27 cellular contexts compared by ENCODE assay signal in the genomic region with DNA sequence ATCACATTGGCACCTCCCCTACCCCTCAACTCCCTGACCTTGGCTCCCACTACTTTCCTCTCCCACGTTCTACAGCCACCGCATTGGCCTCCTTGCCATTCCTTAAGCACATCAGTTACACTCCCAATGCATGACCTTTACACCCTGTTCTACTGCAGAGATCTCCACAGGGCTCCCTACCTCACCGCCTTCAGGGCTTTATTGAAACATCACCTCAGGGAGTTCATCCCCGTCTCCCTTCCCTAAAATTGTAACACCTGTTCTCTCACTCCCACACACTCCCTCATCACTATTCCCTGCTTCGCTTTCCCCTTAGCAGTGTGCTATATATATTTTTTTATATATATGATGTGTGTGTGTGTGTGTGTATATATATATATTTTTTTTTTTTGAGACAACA. TPM values are rescaled to one million over a fixed set of nuclear protein-coding genes. Genes with fewer than 3 reads are reported as not detected.
"Had no signal": no experiment of that assay in that cellular context is flagged by ENCODE, and none has a peak within 500 bp of the region (broad histone marks: within the 10 kb centered on the region; RNA-seq: fewer than 3 reads in every experiment).

No MANE protein-coding gene starts in this region.

- ATAC-seq: effector memory CD8-positive, alpha-beta T cell; esophagus mucosa; foreskin keratinocyte; gastrocnemius medialis; gastroesophageal sphincter; heart left ventricle; heart right ventricle had no signal

- H3K4me3 ChIP-seq: colonic mucosa, coronary artery, dorsolateral prefrontal cortex, esophagus muscularis mucosa, esophagus squamous epithelium, gastrocnemius medialis, gastroesophageal sphincter, heart left ventricle, heart right ventricle had no signal

- H3K27me3 ChIP-seq: colonic mucosa, dorsolateral prefrontal cortex, esophagus muscularis mucosa, esophagus squamous epithelium, foreskin keratinocyte, gastroesophageal sphincter had no signal

- H3K36me3 ChIP-seq: colonic mucosa, esophagus muscularis mucosa, esophagus squamous epithelium, gastrocnemius medialis, gastroesophageal sphincter, heart left ventricle, heart right ventricle had no signal

- H3K9me3 Mint-ChIP-seq: dendritic cell treated with granulocyte-macrophage colony-stimulating factor and Interleukin-4, amounts not matched to agents 40 ng/mL and 50 ng/mL, for 4 days; effector memory CD8-positive, alpha-beta T cell; endodermal cell had no signal

- H3K27ac ChIP-seq: colonic mucosa, coronary artery, dorsolateral prefrontal cortex, epithelial cell of prostate, esophagus muscularis mucosa, esophagus squamous epithelium, foreskin keratinocyte, gastrocnemius medialis, gastroesophageal sphincter, heart left ventricle, heart right ventricle had no signal

- H3K4me3 Mint-ChIP-seq: dendritic cell treated with granulocyte-macrophage colony-stimulating factor and Interleukin-4, amounts not matched to agents 40 ng/mL and 50 ng/mL, for 4 days; effector memory CD8-positive, alpha-beta T cell; endodermal cell had no signal

- H3K4me1 ChIP-seq: colonic mucosa, esophagus squamous epithelium, gastrocnemius medialis had no signal

- H3K27ac Mint-ChIP-seq: dendritic cell treated with granulocyte-macrophage colony-stimulating factor and Interleukin-4, amounts not matched to agents 40 ng/mL and 50 ng/mL, for 4 days; effector memory CD8-positive, alpha-beta T cell; endodermal cell had no signal

- H3K9me3 ChIP-seq: colonic mucosa, esophagus muscularis mucosa, esophagus squamous epithelium, gastrocnemius medialis, gastroesophageal sphincter, heart left ventricle, heart right ventricle had no signal

- DNase-seq: colonic mucosa; cortex of kidney; dermis blood vessel endothelial cell; dorsolateral prefrontal cortex; effector CD4-positive, alpha-beta T cell; effector CD8-positive, alpha-beta T cell; effector memory CD4-positive, alpha-beta T cell; effector memory CD8-positive, alpha-beta T cell; endodermal cell; erythroblast; esophagus squamous epithelium; foreskin fibroblast; foreskin keratinocyte; foreskin melanocyte; gastrocnemius medialis; glutamatergic neuron; heart left ventricle; heart right ventricle had no signal

RNA-seq across cellular contexts. Expression of a gene that starts 18.5 kb away (rescaled TPM):
- total RNA-seq: dermis blood vessel endothelial cell, dermis microvascular lymphatic vessel endothelial cell, endothelial cell of umbilical vein, gastrocnemius medialis, glomerular endothelial cell had no signal
- polyA plus RNA-seq: endothelial cell of umbilical vein had no signal
